1 cellular context compared by ENCODE assay signal in the genomic region with DNA sequence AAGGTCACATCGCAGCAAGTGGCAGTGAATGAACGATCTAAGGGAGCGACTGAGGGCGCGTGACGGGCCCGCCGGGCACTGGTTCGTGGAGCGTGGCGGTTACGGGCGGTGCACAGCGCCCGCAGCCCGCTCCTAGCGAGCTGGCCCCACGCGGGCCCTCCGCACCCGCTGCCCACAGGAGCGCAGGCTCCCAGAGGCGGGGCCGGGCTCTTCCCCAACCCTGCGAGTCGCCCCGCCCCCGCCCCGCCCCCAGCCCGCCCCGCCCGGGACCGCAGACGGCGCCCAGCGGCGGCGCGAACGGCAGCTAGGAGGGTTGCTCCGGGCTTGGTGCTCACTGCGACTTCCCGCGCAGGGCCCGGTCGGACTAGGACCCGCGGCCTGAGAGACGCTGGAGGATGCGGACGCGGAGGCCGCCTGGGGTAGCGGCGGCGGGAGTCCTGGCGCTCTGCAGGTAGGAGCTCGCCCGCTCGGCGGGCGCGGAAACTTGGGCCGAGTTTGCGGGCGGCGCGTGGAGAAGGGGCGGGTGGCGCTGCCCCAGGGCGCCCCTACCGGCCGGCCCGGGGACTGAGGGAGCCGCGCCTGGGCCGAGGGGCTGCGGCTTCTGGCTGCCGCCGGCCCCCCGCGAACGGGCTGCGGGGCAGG.
TF ChIP-seq lines count a peak whose summit lies in the region.

C15orf39 (plus strand) TSS at position 274 of the 642 bp plus-strand sequence. CDS start 4,167 bp downstream, outside the sequence.

TF ChIP-seq in HEK293, 187 proteins besides CTCF, POLR2A, EP300 and RAD21 (continued from another document and continues in another):
- TF ChIP-seq ZNF639 (tag by site-specific recombination; IDR thresholded peaks at IDR 0.05): 0 out of 2 replicates have a peak, but pooled peaks have one; percentile 16
- TF ChIP-seq, protein P1, sequence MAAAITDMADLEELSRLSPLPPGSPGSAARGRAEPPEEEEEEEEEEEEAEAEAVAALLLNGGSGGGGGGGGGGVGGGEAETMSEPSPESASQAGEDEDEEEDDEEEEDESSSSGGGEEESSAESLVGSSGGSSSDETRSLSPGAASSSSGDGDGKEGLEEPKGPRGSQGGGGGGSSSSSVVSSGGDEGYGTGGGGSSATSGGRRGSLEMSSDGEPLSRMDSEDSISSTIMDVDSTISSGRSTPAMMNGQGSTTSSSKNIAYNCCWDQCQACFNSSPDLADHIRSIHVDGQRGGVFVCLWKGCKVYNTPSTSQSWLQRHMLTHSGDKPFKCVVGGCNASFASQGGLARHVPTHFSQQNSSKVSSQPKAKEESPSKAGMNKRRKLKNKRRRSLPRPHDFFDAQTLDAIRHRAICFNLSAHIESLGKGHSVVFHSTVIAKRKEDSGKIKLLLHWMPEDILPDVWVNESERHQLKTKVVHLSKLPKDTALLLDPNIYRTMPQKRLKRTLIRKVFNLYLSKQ (tag by site-specific recombination; IDR thresholded peaks at IDR 0.05; ENCODE audit: borderline replicate concordance): no peak
- no peak for TF ChIP-seq ZNF707 (tag by site-specific recombination; IDR thresholded peaks at IDR 0.05)
- TF ChIP-seq, protein P2, sequence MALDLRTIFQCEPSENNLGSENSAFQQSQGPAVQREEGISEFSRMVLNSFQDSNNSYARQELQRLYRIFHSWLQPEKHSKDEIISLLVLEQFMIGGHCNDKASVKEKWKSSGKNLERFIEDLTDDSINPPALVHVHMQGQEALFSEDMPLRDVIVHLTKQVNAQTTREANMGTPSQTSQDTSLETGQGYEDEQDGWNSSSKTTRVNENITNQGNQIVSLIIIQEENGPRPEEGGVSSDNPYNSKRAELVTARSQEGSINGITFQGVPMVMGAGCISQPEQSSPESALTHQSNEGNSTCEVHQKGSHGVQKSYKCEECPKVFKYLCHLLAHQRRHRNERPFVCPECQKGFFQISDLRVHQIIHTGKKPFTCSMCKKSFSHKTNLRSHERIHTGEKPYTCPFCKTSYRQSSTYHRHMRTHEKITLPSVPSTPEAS (tag by site-specific recombination; IDR thresholded peaks at IDR 0.05): no peak
- no peak; the same call in 1 of the 2 replicates for TF ChIP-seq ZBTB17 (tag by site-specific recombination; IDR thresholded peaks at IDR 0.05)
- TF ChIP-seq, protein P3, sequence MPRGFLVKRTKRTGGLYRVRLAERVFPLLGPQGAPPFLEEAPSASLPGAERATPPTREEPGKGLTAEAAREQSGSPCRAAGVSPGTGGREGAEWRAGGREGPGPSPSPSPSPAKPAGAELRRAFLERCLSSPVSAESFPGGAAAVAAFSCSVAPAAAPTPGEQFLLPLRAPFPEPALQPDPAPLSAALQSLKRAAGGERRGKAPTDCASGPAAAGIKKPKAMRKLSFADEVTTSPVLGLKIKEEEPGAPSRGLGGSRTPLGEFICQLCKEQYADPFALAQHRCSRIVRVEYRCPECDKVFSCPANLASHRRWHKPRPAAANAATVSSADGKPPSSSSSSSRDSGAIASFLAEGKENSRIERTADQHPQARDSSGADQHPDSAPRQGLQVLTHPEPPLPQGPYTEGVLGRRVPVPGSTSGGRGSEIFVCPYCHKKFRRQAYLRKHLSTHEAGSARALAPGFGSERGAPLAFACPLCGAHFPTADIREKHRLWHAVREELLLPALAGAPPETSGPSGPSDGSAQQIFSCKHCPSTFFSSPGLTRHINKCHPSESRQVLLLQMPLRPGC (tag by site-specific recombination; IDR thresholded peaks at IDR 0.05): peak; percentile 37; the same call in 1 of the 2 replicates
- TF ChIP-seq HOXD13 (CRISPR knock-in tag; IDR thresholded peaks at IDR 0.05; ENCODE audit: borderline replicate concordance): no peak
- TF ChIP-seq, protein P4, sequence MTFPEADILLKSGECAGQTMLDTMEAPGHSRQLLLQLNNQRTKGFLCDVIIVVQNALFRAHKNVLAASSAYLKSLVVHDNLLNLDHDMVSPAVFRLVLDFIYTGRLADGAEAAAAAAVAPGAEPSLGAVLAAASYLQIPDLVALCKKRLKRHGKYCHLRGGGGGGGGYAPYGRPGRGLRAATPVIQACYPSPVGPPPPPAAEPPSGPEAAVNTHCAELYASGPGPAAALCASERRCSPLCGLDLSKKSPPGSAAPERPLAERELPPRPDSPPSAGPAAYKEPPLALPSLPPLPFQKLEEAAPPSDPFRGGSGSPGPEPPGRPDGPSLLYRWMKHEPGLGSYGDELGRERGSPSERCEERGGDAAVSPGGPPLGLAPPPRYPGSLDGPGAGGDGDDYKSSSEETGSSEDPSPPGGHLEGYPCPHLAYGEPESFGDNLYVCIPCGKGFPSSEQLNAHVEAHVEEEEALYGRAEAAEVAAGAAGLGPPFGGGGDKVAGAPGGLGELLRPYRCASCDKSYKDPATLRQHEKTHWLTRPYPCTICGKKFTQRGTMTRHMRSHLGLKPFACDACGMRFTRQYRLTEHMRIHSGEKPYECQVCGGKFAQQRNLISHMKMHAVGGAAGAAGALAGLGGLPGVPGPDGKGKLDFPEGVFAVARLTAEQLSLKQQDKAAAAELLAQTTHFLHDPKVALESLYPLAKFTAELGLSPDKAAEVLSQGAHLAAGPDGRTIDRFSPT (tag by site-specific recombination; IDR thresholded peaks at IDR 0.05): peak; percentile 80
- TF ChIP-seq, protein P5, sequence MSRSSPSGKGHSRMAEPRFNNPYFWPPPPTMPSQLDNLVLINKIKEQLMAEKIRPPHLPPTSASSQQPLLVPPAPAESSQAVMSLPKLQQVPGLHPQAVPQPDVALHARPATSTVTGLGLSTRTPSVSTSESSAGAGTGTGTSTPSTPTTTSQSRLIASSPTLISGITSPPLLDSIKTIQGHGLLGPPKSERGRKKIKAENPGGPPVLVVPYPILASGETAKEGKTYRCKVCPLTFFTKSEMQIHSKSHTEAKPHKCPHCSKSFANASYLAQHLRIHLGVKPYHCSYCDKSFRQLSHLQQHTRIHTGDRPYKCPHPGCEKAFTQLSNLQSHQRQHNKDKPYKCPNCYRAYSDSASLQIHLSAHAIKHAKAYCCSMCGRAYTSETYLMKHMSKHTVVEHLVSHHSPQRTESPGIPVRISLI (tag by site-specific recombination; IDR thresholded peaks at IDR 0.05): no peak
- TF ChIP-seq ZNF792 (tag by site-specific recombination; IDR thresholded peaks at IDR 0.05): 0 out of 2 replicates have a peak, but pooled peaks have one; percentile 35
- no peak for TF ChIP-seq ZNF514 (tag by site-specific recombination; IDR thresholded peaks at IDR 0.05)
- TF ChIP-seq ZFHX2 (tag by site-specific recombination; conservative IDR thresholded peaks at IDR 0.05): no peak
- TF ChIP-seq ZNF510 (tag by site-specific recombination; IDR thresholded peaks at IDR 0.05; ENCODE audit: insufficient replicate concordance): no peak
- no peak for TF ChIP-seq ZNF175 (tag by site-specific recombination; IDR thresholded peaks at IDR 0.05)
- no peak; the same call in 1 of the 2 replicates for TF ChIP-seq WT1 (tag by site-specific recombination; IDR thresholded peaks at IDR 0.05)
- TF ChIP-seq ZSCAN18 (tag by site-specific recombination; IDR thresholded peaks at IDR 0.05): 0 out of 2 replicates have a peak, but pooled peaks have one; percentile 15
- no peak for TF ChIP-seq ZNF324 (tag by site-specific recombination; IDR thresholded peaks at IDR 0.05)
- no peak for TF ChIP-seq ZNF140 (tag by site-specific recombination; IDR thresholded peaks at IDR 0.05)
- no peak for TF ChIP-seq HOXC10 (CRISPR knock-in tag; IDR thresholded peaks at IDR 0.05)
- no peak for TF ChIP-seq ZNF701 (tag by site-specific recombination; IDR thresholded peaks at IDR 0.05)
- TF ChIP-seq, protein P6, sequence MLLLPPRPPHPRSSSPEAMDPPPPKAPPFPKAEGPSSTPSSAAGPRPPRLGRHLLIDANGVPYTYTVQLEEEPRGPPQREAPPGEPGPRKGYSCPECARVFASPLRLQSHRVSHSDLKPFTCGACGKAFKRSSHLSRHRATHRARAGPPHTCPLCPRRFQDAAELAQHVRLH (tag by site-specific recombination; IDR thresholded peaks at IDR 0.05): peak; percentile 87
- TF ChIP-seq ZNF624 (tag by site-specific recombination; IDR thresholded peaks at IDR 0.05): no peak
- TF ChIP-seq ZNF19 (tag by site-specific recombination; IDR thresholded peaks at IDR 0.05; ENCODE audit: low read depth): no peak
- TF ChIP-seq ZNF37A (tag by site-specific recombination; IDR thresholded peaks at IDR 0.05): peak; percentile 36; the same call in 1 of the 2 replicates
- no peak for TF ChIP-seq ZNF621 (tag by site-specific recombination; IDR thresholded peaks at IDR 0.05)
- TF ChIP-seq ZNF2 (tag by site-specific recombination; IDR thresholded peaks at IDR 0.05): 0 out of 2 replicates have a peak, but pooled peaks have one; percentile 42
- TF ChIP-seq ZNF280D (tag by site-specific recombination; IDR thresholded peaks at IDR 0.05): no peak
- TF ChIP-seq ZFP41 (tag by site-specific recombination; IDR thresholded peaks at IDR 0.05; ENCODE audit: borderline replicate concordance): no peak
- TF ChIP-seq ZEB2 (tag by site-specific recombination; IDR thresholded peaks at IDR 0.05): peak; percentile 66; the same call in 1 of the 2 replicates
- TF ChIP-seq ZNF692 (tag by site-specific recombination; IDR thresholded peaks at IDR 0.05): peak; percentile 72
- TF ChIP-seq KLF17 (tag by site-specific recombination; IDR thresholded peaks at IDR 0.05): 0 out of 2 replicates have a peak, but pooled peaks have one; percentile 25
- TF ChIP-seq ZBTB8A (tag by site-specific recombination; IDR thresholded peaks at IDR 0.05): peak; percentile 97
- TF ChIP-seq ZNF416 (tag by site-specific recombination; IDR thresholded peaks at IDR 0.05): no peak
- TF ChIP-seq OSR2 (tag by site-specific recombination; IDR thresholded peaks at IDR 0.05): no peak
- TF ChIP-seq, protein P7, sequence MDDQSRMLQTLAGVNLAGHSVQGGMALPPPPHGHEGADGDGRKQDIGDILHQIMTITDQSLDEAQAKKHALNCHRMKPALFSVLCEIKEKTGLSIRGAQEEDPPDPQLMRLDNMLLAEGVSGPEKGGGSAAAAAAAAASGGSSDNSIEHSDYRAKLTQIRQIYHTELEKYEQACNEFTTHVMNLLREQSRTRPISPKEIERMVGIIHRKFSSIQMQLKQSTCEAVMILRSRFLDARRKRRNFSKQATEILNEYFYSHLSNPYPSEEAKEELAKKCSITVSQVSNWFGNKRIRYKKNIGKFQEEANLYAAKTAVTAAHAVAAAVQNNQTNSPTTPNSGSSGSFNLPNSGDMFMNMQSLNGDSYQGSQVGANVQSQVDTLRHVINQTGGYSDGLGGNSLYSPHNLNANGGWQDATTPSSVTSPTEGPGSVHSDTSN (CRISPR knock-in tag; IDR thresholded peaks at IDR 0.05): peak; percentile 59
- no peak for TF ChIP-seq ZNF169 (tag by site-specific recombination; IDR thresholded peaks at IDR 0.05)
